In genomic region chr16:26019406-26019805, GRCh38 we compare ENCODE assay signal across 14 cellular contexts.
DNase-seq lines count a peak whose midpoint lies in the region; ATAC-seq lines count a peak whose summit lies in the region.
"Had no signal": no experiment of that assay in that cellular context is flagged by ENCODE, and none has a peak within 500 bp of the region (broad histone marks: within the 10 kb centered on the region; RNA-seq: fewer than 3 reads in every experiment).

No MANE protein-coding gene starts in this region.

- in situ Hi-C loops in G401 (cut with HindIII; ENCODE audit: low sequenced_read_pairs), result no loop called here

- ATAC-seq in GM19023 (IDR thresholded peaks at IDR 0.05; ENCODE audit: unreplicated experiment), result no peak
- ATAC-seq: A549 had no signal

- DNase-seq in G401 (ENCODE audit: low spot score) (peak; percentile 58), NCI-H1105 treated with DMSO at 0.1 percent for 48 hours (lab: John Stamatoyannopoulos, UW) (peak; percentile 92), SK-N-DZ (ENCODE audit: low spot score) (peak; percentile 6), retina (peak; percentile 21)
- DNase-seq in activated CD4-positive, alpha-beta T cell treated with anti-CD3 and anti-CD28 coated beads for 1 hour, result no peak
- DNase-seq: BE2C; CD4-positive, alpha-beta memory T cell; COR-L47; DMS79 treated with DMSO at 0.1 percent for 48 hours; EL; GDM1; GOT3 had no signal
